ENCODE assay signal across 8 cellular contexts in genomic region chr4:107736924-107737448, GRCh38. TPM values are rescaled to one million over a fixed set of nuclear protein-coding genes. Genes with fewer than 3 reads are reported as not detected.
A peak's percentile ranks its signal among the peaks of the same experiment; 100 is the strongest.
DNase-seq lines count a peak whose midpoint lies in the region; ATAC-seq and TF ChIP-seq lines count a peak whose summit lies in the region.

No MANE protein-coding gene starts in this region.

- H3K27ac ChIP-seq in body of pancreas, result peak overlapping the region in 2 of 4 donors; percentile 20 to 34

- DNase-seq in NCI-H1694 treated with DMSO at 0.1 percent for 48 hours (lab: John Stamatoyannopoulos, UW) (peak; percentile 23), NCI-H1694 (lab: John Stamatoyannopoulos, UW) (no peak), KBM-7 (peak; percentile 47), T follicular helper cell (ENCODE audit: low read depth) (peak; percentile 10), body of pancreas (peak; percentile 25 to 49 (median 40)), kidney glomerular epithelial cell (lab: John Stamatoyannopoulos, UW) (peak; percentile 16)

- ATAC-seq in GM21786 (IDR thresholded peaks at IDR 0.05; ENCODE audit: unreplicated experiment) (peak; percentile 57), body of pancreas (peak; percentile 79)
- peak; percentile 61 for ATAC-seq in stimulated activated memory B cell treated with anti-CD40 and anti-IgM and Interleukin-4, amounts not matched to agents 10 μg/mL and 1 μg/mL and 100 μg/mL, for 72 hours

- no peaks in the 10 kb centered on the region for H3K9me3 ChIP-seq in body of pancreas

- in situ Hi-C loops in KBM-7 (cut with MboI; ENCODE audit: low pct_unique_long_range_greater_than_20kb, low sequenced_read_pairs), result no loop called here

- H3K9me3 Mint-ChIP-seq in stimulated activated memory B cell treated with anti-CD40 and anti-IgM and Interleukin-4, amounts not matched to agents 10 μg/mL and 1 μg/mL and 100 μg/mL, for 72 hours, result no peaks in the 10 kb centered on the region

- no peaks in the 10 kb centered on the region for H3K27me3 ChIP-seq in body of pancreas

- no peak overlapping the region for H3K4me3 Mint-ChIP-seq in stimulated activated memory B cell treated with anti-CD40 and anti-IgM and Interleukin-4, amounts not matched to agents 10 μg/mL and 1 μg/mL and 100 μg/mL, for 72 hours

- H3K27me3 Mint-ChIP-seq in stimulated activated memory B cell treated with anti-CD40 and anti-IgM and Interleukin-4, amounts not matched to agents 10 μg/mL and 1 μg/mL and 100 μg/mL, for 72 hours, result peaks cover 17% of the 10 kb centered on the region

- no peak for TF ChIP-seq POLR2A in body of pancreas (IDR thresholded peaks at IDR 0.05)

- intact Hi-C loops in body of pancreas (cut with DNase I), result no loop called here

- no peak overlapping the region for H3K27ac Mint-ChIP-seq in stimulated activated memory B cell treated with anti-CD40 and anti-IgM and Interleukin-4, amounts not matched to agents 10 μg/mL and 1 μg/mL and 100 μg/mL, for 72 hours

- H3K4me3 ChIP-seq in body of pancreas, result no peak overlapping the region

- no peaks in the 10 kb centered on the region for H3K36me3 ChIP-seq in body of pancreas (replicated peaks in 1 of 2; ENCODE audit: insufficient read depth in 1 of 2, low read depth in 2 of 2)

- H3K36me3 Mint-ChIP-seq in stimulated activated memory B cell treated with anti-CD40 and anti-IgM and Interleukin-4, amounts not matched to agents 10 μg/mL and 1 μg/mL and 100 μg/mL, for 72 hours, result no peaks in the 10 kb centered on the region

- H3K4me1 Mint-ChIP-seq in stimulated activated memory B cell treated with anti-CD40 and anti-IgM and Interleukin-4, amounts not matched to agents 10 μg/mL and 1 μg/mL and 100 μg/mL, for 72 hours, result no peaks in the 10 kb centered on the region

- peak; percentile 71 to 86 (median 81) for TF ChIP-seq CTCF in body of pancreas (IDR thresholded peaks at IDR 0.05)

- 30 to 50% methylated on average over 7 of the region's 7 CpGs for WGBS in body of pancreas, 2 donors

- H3K4me1 ChIP-seq in body of pancreas, result peaks cover 13% of the 10 kb centered on the region

RNA-seq across cellular contexts. Expression of gene PAPSS1, which starts 17.0 kb away (rescaled TPM):
- 10 to 100 TPM; 15.8 to 42.3 TPM for total RNA-seq in body of pancreas
